8 cellular contexts compared by ENCODE assay signal in the genomic region with DNA sequence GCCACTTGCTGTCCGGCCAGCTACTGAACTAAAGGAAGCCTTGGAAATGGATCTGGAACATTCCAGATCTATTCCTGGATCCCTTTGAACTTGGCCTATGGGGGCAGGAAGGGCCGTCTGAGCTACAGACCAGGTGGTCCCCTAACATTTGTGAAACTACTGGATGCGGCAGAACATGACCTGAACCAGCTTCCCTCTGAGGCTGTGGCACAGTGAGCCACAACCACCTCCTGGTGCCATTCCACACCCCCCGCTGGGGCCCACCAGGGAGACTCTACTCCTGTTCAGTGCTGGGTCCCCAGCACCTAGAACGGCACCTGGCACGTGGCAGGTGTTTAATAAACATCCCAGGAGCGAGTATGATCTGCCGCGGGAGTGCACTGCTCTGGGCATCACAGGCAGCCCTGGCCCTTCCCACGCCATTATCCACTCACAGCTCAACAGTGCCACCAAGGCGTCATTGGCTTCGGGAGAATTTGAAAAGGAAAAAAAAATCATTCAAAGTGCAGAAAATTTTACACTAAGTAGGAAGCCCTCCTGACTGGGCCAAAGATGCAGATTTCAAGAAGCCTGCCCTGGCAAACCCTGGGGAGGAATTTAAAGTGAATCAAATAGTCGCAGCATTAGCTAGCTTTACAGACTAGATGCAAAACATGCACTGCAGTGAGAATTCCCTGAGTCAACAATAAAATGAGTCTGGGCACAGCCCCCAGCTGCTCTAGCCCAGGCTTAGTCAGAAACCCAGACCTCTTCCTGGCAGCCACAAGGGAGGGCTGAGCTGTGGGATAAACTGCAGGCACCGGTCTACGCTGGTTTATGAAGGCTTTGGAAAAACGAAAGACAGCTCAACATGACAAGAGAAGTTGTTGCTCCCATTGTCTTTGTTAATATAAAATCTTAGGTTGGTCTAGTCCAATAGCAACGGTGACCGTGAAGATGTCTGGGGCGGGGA. TPM values are rescaled to one million over a fixed set of nuclear protein-coding genes. Genes with fewer than 3 reads are reported as not detected.
DNase-seq lines count a peak whose midpoint lies in the region; ATAC-seq and TF ChIP-seq lines count a peak whose summit lies in the region.

No MANE protein-coding gene starts in this region.

- H3K27me3 ChIP-seq in CD4-positive, alpha-beta T cell (ENCODE audit: control insufficient read depth, insufficient read depth, low read length), result peaks cover 8% of the 10 kb centered on the region

- peaks cover 5% of the 10 kb centered on the region for H3K4me1 Mint-ChIP-seq in osteocyte (ENCODE audit: unreplicated experiment)
- H3K4me1 Mint-ChIP-seq in activated CD4-positive, alpha-beta memory T cell treated with anti-CD3 and anti-CD28 coated beads for 36 hours (ENCODE audit: low read depth), result no peaks in the 10 kb centered on the region
- no peaks in the 10 kb centered on the region for H3K4me1 Mint-ChIP-seq in CD4-positive, alpha-beta T cell (ENCODE audit: low read depth)

- intact Hi-C loops in activated CD4-positive, alpha-beta memory T cell treated with anti-CD3 and anti-CD28 coated beads for 36 hours (cut with micrococcal nuclease), result no loop called here
- intact Hi-C loops in CD4-positive, alpha-beta T cell (cut with DNase I, micrococcal nuclease), result no loop called here

- DNase-seq in EL (peak; percentile 58), NCI-H1694 (lab: John Stamatoyannopoulos, UW) (peak; percentile 63), dermis blood vessel endothelial cell (peak; percentile 30), osteocyte (ENCODE audit: extremely low spot score, unreplicated experiment) (peak; percentile 78)
- DNase-seq in activated CD4-positive, alpha-beta memory T cell treated with anti-CD3 and anti-CD28 coated beads for 36 hours, result no peak
- no peak for DNase-seq in CD4-positive, alpha-beta T cell

- H3K27ac Mint-ChIP-seq in osteocyte (ENCODE audit: unreplicated experiment), result no peak overlapping the region
- no peak overlapping the region for H3K27ac Mint-ChIP-seq in activated CD4-positive, alpha-beta memory T cell treated with anti-CD3 and anti-CD28 coated beads for 36 hours
- H3K27ac Mint-ChIP-seq in CD4-positive, alpha-beta T cell, result no peak overlapping the region

- TF ChIP-seq CTCF in osteocyte (IDR thresholded peaks at IDR 0.05), result peak; percentile 40
- TF ChIP-seq CTCF in CD4-positive, alpha-beta T cell (IDR thresholded peaks at IDR 0.05), result no peak

- H3K36me3 Mint-ChIP-seq in osteocyte (ENCODE audit: unreplicated experiment), result no peaks in the 10 kb centered on the region
- H3K36me3 Mint-ChIP-seq in activated CD4-positive, alpha-beta memory T cell treated with anti-CD3 and anti-CD28 coated beads for 36 hours, result no peaks in the 10 kb centered on the region
- no peaks in the 10 kb centered on the region for H3K36me3 Mint-ChIP-seq in CD4-positive, alpha-beta T cell (ENCODE audit: low read depth)

- CTCF ChIA-PET in activated CD4-positive, alpha-beta memory T cell treated with anti-CD3 and anti-CD28 coated beads for 36 hours (lab: Charles Lee), result interaction anchor here (0.7 to 0.9 kb wide), 2 partner anchors 57 to 738 kb away, joined by 3 read pairs; no protein-coding TSS in a partner anchor
- CTCF ChIA-PET in CD4-positive, alpha-beta T cell (lab: Charles Lee), result no interaction called here

- no peaks in the 10 kb centered on the region for H3K9me3 Mint-ChIP-seq in osteocyte (ENCODE audit: unreplicated experiment)
- H3K9me3 Mint-ChIP-seq in activated CD4-positive, alpha-beta memory T cell treated with anti-CD3 and anti-CD28 coated beads for 36 hours, result no peaks in the 10 kb centered on the region
- H3K9me3 Mint-ChIP-seq in CD4-positive, alpha-beta T cell, result no peaks in the 10 kb centered on the region

- H3K27me3 Mint-ChIP-seq in osteocyte (ENCODE audit: unreplicated experiment), result peaks cover 3% of the 10 kb centered on the region
- peaks cover 10% of the 10 kb centered on the region for H3K27me3 Mint-ChIP-seq in activated CD4-positive, alpha-beta memory T cell treated with anti-CD3 and anti-CD28 coated beads for 36 hours
- H3K27me3 Mint-ChIP-seq in CD4-positive, alpha-beta T cell, result peaks cover 34% of the 10 kb centered on the region

- POLR2A ChIA-PET in activated CD4-positive, alpha-beta memory T cell treated with anti-CD3 and anti-CD28 coated beads for 36 hours (lab: Charles Lee), result no interaction called here
- POLR2A ChIA-PET in CD4-positive, alpha-beta T cell (lab: Charles Lee), result no interaction called here

- H3K27ac ChIP-seq in CD4-positive, alpha-beta T cell (ENCODE audit: low read depth, low read length), result no peak overlapping the region

- no peaks in the 10 kb centered on the region for H3K9me3 ChIP-seq in CD4-positive, alpha-beta T cell (ENCODE audit: control insufficient read depth, low read length)

- ATAC-seq in GM21737 (IDR thresholded peaks at IDR 0.05; ENCODE audit: unreplicated experiment), result no peak
- no peak for ATAC-seq in GM19467 (IDR thresholded peaks at IDR 0.05; ENCODE audit: unreplicated experiment)
- no peak for ATAC-seq in CD4-positive, alpha-beta T cell (ENCODE audit: poor library complexity)

- no peak overlapping the region for H3K4me3 Mint-ChIP-seq in osteocyte (ENCODE audit: unreplicated experiment)
- H3K4me3 Mint-ChIP-seq in activated CD4-positive, alpha-beta memory T cell treated with anti-CD3 and anti-CD28 coated beads for 36 hours, result no peak overlapping the region
- H3K4me3 Mint-ChIP-seq in CD4-positive, alpha-beta T cell, result no peak overlapping the region

RNA-seq across cellular contexts. Expression of gene EFCAB6, which starts 14.3 kb away (rescaled TPM):
- total RNA-seq in dermis blood vessel endothelial cell, result under 0.01 and 0.33 TPM in 2 replicates
- 1.4 and 1.5 TPM in 2 replicates for total RNA-seq in osteocyte
- total RNA-seq in activated CD4-positive, alpha-beta memory T cell treated with anti-CD3 and anti-CD28 coated beads for 36 hours, result under 1 TPM; 0.27 to 0.29 TPM
- total RNA-seq in CD4-positive, alpha-beta T cell, result under 1 TPM; 0.17 to 0.36 TPM

RNA-seq across cellular contexts. Expression of gene SULT4A1, which starts 35.9 kb away (rescaled TPM):
- 0.05 TPM in 1 of 2 replicates, not detected in the other for total RNA-seq in dermis blood vessel endothelial cell
- total RNA-seq in osteocyte, result 0.26 TPM in 1 of 2 replicates, not detected in the other
- not detected for total RNA-seq in activated CD4-positive, alpha-beta memory T cell treated with anti-CD3 and anti-CD28 coated beads for 36 hours
- total RNA-seq in CD4-positive, alpha-beta T cell, result not detected

Comparison
In these comparisons a context has a peak if more than half of its experiments do, and no peak if none do; other contexts are left out.
1. DNase-seq: peak in EL (single experiment), NCI-H1694 (single experiment), dermis blood vessel endothelial cell (single experiment) and osteocyte (single experiment); none in activated CD4-positive, alpha-beta memory T cell treated with anti-CD3 and anti-CD28 coated beads for 36 hours (single experiment) and CD4-positive, alpha-beta T cell (0 of 10).